ENCODE assay signal across 1 cellular context in the genomic region with DNA sequence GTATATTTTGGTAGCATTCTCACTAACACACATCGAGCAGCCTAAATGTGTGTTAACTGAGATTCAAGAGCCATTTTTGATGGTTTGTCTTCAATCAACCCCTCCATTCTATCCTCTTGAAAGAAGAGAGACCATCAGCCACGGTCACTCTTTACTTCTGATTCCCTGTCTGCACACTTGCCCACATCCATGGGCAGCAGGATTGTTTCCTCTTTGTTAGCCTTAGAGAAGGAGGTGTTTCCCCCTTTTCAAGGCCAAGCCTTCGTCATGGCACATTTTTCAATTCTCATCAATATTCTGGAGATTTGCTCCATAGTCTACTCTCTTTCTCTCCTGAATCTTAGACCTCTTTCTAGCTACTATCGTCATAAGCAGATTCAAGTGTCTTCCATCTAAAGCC.
TF ChIP-seq lines count a peak whose summit lies in the region.

No MANE protein-coding gene starts in this region.

TF ChIP-seq in GM23338, 12 proteins besides CTCF, POLR2A, EP300 and RAD21 (continued from another document):
- TF ChIP-seq JUNB (IDR thresholded peaks at IDR 0.05; ENCODE audit: unreplicated experiment) (no peak), ZNF114 (CRISPR knock-in tag; IDR thresholded peaks at IDR 0.05) (no peak)
